Comparison of ENCODE assay signal across 12 cellular contexts in genomic region chr11:93279911-93280347, GRCh38. TPM values are rescaled to one million over a fixed set of nuclear protein-coding genes. Genes with fewer than 3 reads are reported as not detected.
DNase-seq lines count a peak whose midpoint lies in the region; ATAC-seq and TF ChIP-seq lines count a peak whose summit lies in the region.
"Had no signal": no experiment of that assay in that cellular context is flagged by ENCODE, and none has a peak within 500 bp of the region (broad histone marks: within the 10 kb centered on the region; RNA-seq: fewer than 3 reads in every experiment).

No MANE protein-coding gene starts in this region.

- H4K20me1 ChIP-seq in GM23248 (ENCODE audit: insufficient read depth) (no peaks in the 10 kb centered on the region), hepatocyte (ENCODE audit: insufficient read depth, poor library complexity, severe bottlenecking) (no peaks in the 10 kb centered on the region)

- H3K4me3 Mint-ChIP-seq in activated naive CD8-positive, alpha-beta T cell treated with anti-CD3 and anti-CD28 coated beads, Interleukin-2, amount 50 U/mL, for 24 hours, result no peak overlapping the region

- peak; percentile 37 for DNase-seq in COR-L47 (lab: John Stamatoyannopoulos, UW)
- DNase-seq in NCI-H510A treated with DMSO at 0.1 percent for 48 hours (lab: John Stamatoyannopoulos, UW), result peak; percentile 97
- DNase-seq in GM23248, result no peak
- DNase-seq in activated naive CD8-positive, alpha-beta T cell treated with anti-CD3 and anti-CD28 coated beads, Interleukin-2, amount 50 U/mL, for 24 hours, result no peak
- no peak for DNase-seq in hepatocyte (ENCODE audit: low spot score)
- no peak for DNase-seq in activated naive CD4-positive, alpha-beta T cell treated with anti-CD3 and anti-CD28 coated beads, Interleukin-2, amount 50 U/mL, for 16 hours
- DNase-seq: activated CD4-positive, alpha-beta T cell treated with anti-CD3 and anti-CD28 coated beads, Interleukin-2, amount 50 U/mL, for 48 hours; right cardiac atrium had no signal

- H3K27ac ChIP-seq in GM23248 (no peak overlapping the region), hepatocyte (no peak overlapping the region)

- H3K4me3 ChIP-seq in GM23248 (no peak overlapping the region), hepatocyte (no peak overlapping the region)
- H3K4me3 ChIP-seq: lung had no signal

- no peaks in the 10 kb centered on the region for H3F3A ChIP-seq in GM23248 (ENCODE audit: insufficient read depth)

- H3K9me2 ChIP-seq in GM23248 (ENCODE audit: insufficient read depth) (no peaks in the 10 kb centered on the region), hepatocyte (replicated peaks; ENCODE audit: insufficient read depth) (no peaks in the 10 kb centered on the region)

- no peak overlapping the region for H3K4me2 ChIP-seq in GM23248 (ENCODE audit: unreplicated experiment)
- H3K4me2 ChIP-seq in hepatocyte, result no peak overlapping the region

- H3K27me3 Mint-ChIP-seq in activated naive CD8-positive, alpha-beta T cell treated with anti-CD3 and anti-CD28 coated beads, Interleukin-2, amount 50 U/mL, for 24 hours, result peaks cover 3% of the 10 kb centered on the region

- H3K79me2 ChIP-seq in GM23248 (ENCODE audit: insufficient read depth), result no peaks in the 10 kb centered on the region
- H3K79me2 ChIP-seq in hepatocyte, result no peaks in the 10 kb centered on the region

- H3K4me1 ChIP-seq in GM23248 (ENCODE audit: insufficient read depth) (no peaks in the 10 kb centered on the region), hepatocyte (ENCODE audit: insufficient read depth) (no peaks in the 10 kb centered on the region)

- no peaks in the 10 kb centered on the region for H3K9me3 Mint-ChIP-seq in activated naive CD8-positive, alpha-beta T cell treated with anti-CD3 and anti-CD28 coated beads, Interleukin-2, amount 50 U/mL, for 24 hours

- no peak for TF ChIP-seq CTCF in hepatocyte (IDR thresholded peaks at IDR 0.05; ENCODE audit: poor library complexity)

- H3K9me3 ChIP-seq in GM23248 (ENCODE audit: low read depth) (no peaks in the 10 kb centered on the region), hepatocyte (ENCODE audit: low read depth) (no peaks in the 10 kb centered on the region)

- no peaks in the 10 kb centered on the region for H3K36me3 ChIP-seq in GM23248 (ENCODE audit: low read depth)
- H3K36me3 ChIP-seq in hepatocyte (replicated peaks; ENCODE audit: insufficient read depth, low read depth), result no peaks in the 10 kb centered on the region

- H3K9ac ChIP-seq in GM23248, result no peak overlapping the region

- no peaks in the 10 kb centered on the region for H3K4me1 Mint-ChIP-seq in activated naive CD8-positive, alpha-beta T cell treated with anti-CD3 and anti-CD28 coated beads, Interleukin-2, amount 50 U/mL, for 24 hours

- 17 to 26% methylated on average over 1 of the region's 1 CpG for WGBS in GM23248 (ENCODE audit: low coverage in 1 of 2, low lambda C conversion rate in 2 of 2, missing lambda C conversion rate in 2 of 2), 2 experiments
- 0% methylated on average over 1 of the region's 1 CpG for WGBS in hepatocyte (ENCODE audit: low lambda C conversion rate, missing lambda C conversion rate)

- in situ Hi-C loops in GM23248 (cut with MboI), result no loop called here

- H3K27me3 ChIP-seq in GM23248 (replicated peaks; ENCODE audit: insufficient read depth) (no peaks in the 10 kb centered on the region), hepatocyte (no peaks in the 10 kb centered on the region)

- no peak overlapping the region for H3K27ac Mint-ChIP-seq in activated naive CD8-positive, alpha-beta T cell treated with anti-CD3 and anti-CD28 coated beads, Interleukin-2, amount 50 U/mL, for 24 hours

- H2AFZ ChIP-seq in GM23248 (no peak overlapping the region), hepatocyte (no peak overlapping the region)

- H3K36me3 Mint-ChIP-seq in activated naive CD8-positive, alpha-beta T cell treated with anti-CD3 and anti-CD28 coated beads, Interleukin-2, amount 50 U/mL, for 24 hours (ENCODE audit: low read depth), result no peaks in the 10 kb centered on the region

- ATAC-seq in GM19395 (IDR thresholded peaks at IDR 0.05; ENCODE audit: unreplicated experiment), result peak; percentile 83
- ATAC-seq in HG03060 (IDR thresholded peaks at IDR 0.05; ENCODE audit: low read depth, unreplicated experiment), result peak; percentile 69
- ATAC-seq in activated naive CD8-positive, alpha-beta T cell treated with anti-CD3 and anti-CD28 coated beads, Interleukin-2, amount 50 U/mL, for 24 hours, result no peak
- ATAC-seq: right cardiac atrium had no signal

RNA-seq across cellular contexts. Expression of gene DEUP1, which starts 50.6 kb away (rescaled TPM):
- total RNA-seq in GM23248 (2014; rRNA removed; shearing (Covaris generic)), result not detected in 2 replicates
- polyA plus RNA-seq in GM23248 (2016; fragmentation: Nextera tagmentation; extraction: Ambion mirVana) (not detected in 2 replicates), hepatocyte (0.28 TPM in 1 of 2 replicates, not detected in the other)
- total RNA-seq in hepatocyte, result 0.40 and 0.47 TPM in 2 replicates
- total RNA-seq: fibroblast of lung, right cardiac atrium had no signal
- polyA plus RNA-seq: fibroblast of lung, right cardiac atrium had no signal

Comparison
In these comparisons a context has a peak if more than half of its experiments do, and no peak if none do; other contexts are left out.
1. DNase-seq: peak in COR-L47 (single experiment) and NCI-H510A treated with DMSO at 0.1 percent for 48 hours (single experiment); none in GM23248 (single experiment), activated naive CD8-positive, alpha-beta T cell treated with anti-CD3 and anti-CD28 coated beads, Interleukin-2, amount 50 U/mL, for 24 hours (single experiment), hepatocyte (single experiment) and activated naive CD4-positive, alpha-beta T cell treated with anti-CD3 and anti-CD28 coated beads, Interleukin-2, amount 50 U/mL, for 16 hours (single experiment).